In genomic region chr2:31193806-31194205, GRCh38 we compare ENCODE assay signal across 1 cellular context.
TF ChIP-seq lines count a peak whose summit lies in the region.

No MANE protein-coding gene starts in this region.

TF ChIP-seq in H1, 55 proteins besides CTCF, POLR2A, EP300 and RAD21:
- TF ChIP-seq FOSL1 (IDR thresholded peaks at IDR 0.05; ENCODE audit: insufficient read depth, low read depth, low read length) (no peak), CREB1 (IDR thresholded peaks at IDR 0.05) (no peak), CHD2 (IDR thresholded peaks at IDR 0.05; ENCODE audit: low read length) (no peak), ATF3 (IDR thresholded peaks at IDR 0.05; ENCODE audit: insufficient read depth, low read depth, low read length) (no peak), SIRT6 (IDR thresholded peaks at IDR 0.05; ENCODE audit: low read length) (no peak), CBX5 (IDR thresholded peaks at IDR 0.05; ENCODE audit: low read depth, low read length) (no peak), RBBP5 (IDR thresholded peaks at IDR 0.05; ENCODE audit: borderline replicate concordance, low read depth, low read length) (no peak), POU5F1 (IDR thresholded peaks at IDR 0.05; ENCODE audit: low read depth, low read length) (no peak), KDM1A (IDR thresholded peaks at IDR 0.05; ENCODE audit: borderline replicate concordance, low read length) (no peak), TAF7 (optimal IDR thresholded peaks at IDR 0.05; ENCODE audit: borderline replicate concordance, low read depth, low read length) (no peak), MAFK (IDR thresholded peaks at IDR 0.05; ENCODE audit: low read depth, low read length) (no peak), GTF2F1 (IDR thresholded peaks at IDR 0.05; ENCODE audit: borderline replicate concordance, low read depth, low read length) (no peak), SP4 (IDR thresholded peaks at IDR 0.05; ENCODE audit: low read length) (no peak), EGR1 (IDR thresholded peaks at IDR 0.05; ENCODE audit: borderline replicate concordance, low read depth, low read length) (no peak), SUZ12 (IDR thresholded peaks at IDR 0.05; ENCODE audit: low read length) (no peak)
